Comparison of ENCODE assay signal across 2 cellular contexts in the genomic region with DNA sequence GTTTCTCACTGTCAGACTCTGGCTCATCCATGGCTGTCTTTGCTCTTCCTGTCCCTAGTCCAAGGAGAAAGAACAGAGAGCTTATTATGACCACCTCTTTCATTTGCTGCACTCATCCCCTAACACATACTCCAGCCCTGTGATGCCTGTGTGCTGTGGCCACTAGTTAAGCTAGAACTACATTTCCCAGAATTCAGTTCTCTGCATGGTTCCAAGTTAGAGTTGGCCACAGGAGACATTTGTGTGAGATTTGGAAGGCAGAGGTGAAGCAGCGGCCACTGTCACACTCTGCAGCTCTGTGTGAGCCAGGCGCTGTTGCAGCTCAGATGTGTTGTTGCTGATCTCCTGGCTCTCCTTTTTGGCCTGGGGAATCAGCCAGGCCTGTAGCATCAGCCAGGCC.
TF ChIP-seq lines count a peak whose summit lies in the region.

No MANE protein-coding gene starts in this region.

TF ChIP-seq in HCT116, 20 proteins besides CTCF, POLR2A, EP300 and RAD21:
- no peak for TF ChIP-seq EZH2 (IDR thresholded peaks at IDR 0.05)

TF ChIP-seq in H1, 55 proteins besides CTCF, POLR2A, EP300 and RAD21:
- TF ChIP-seq SIX5 (IDR thresholded peaks at IDR 0.05; ENCODE audit: low read depth, low read length), result peak; percentile 28; the same call in 1 of the 2 replicates
- no peak for TF ChIP-seq POLR2AphosphoS5 (IDR thresholded peaks at IDR 0.05; ENCODE audit: low read depth, low read length)
